Comparison of ENCODE assay signal across 14 cellular contexts in genomic region chr2:237742614-237743013, GRCh38. TPM values are rescaled to one million over a fixed set of nuclear protein-coding genes. Genes with fewer than 3 reads are reported as not detected.
DNase-seq lines count a peak whose midpoint lies in the region; ATAC-seq and TF ChIP-seq lines count a peak whose summit lies in the region.
"Had no signal": no experiment of that assay in that cellular context is flagged by ENCODE, and none has a peak within 500 bp of the region (broad histone marks: within the 10 kb centered on the region; RNA-seq: fewer than 3 reads in every experiment).

No MANE protein-coding gene starts in this region.

- TF ChIP-seq EP300 in ovary (IDR thresholded peaks at IDR 0.05) = no peak

- no peaks in the 10 kb centered on the region for H3K27me3 ChIP-seq in ovary
- H3K27me3 ChIP-seq: BLaER1 treated with 17β-estradiol and CSF1 and Interleukin-3, amounts not matched to agents 10 nM and 100 nM had no signal

- TF ChIP-seq POLR2A in ovary (IDR thresholded peaks at IDR 0.05) = no peak

- peak overlapping the region; percentile 82 for H3K27ac Mint-ChIP-seq in stimulated activated naive CD8-positive, alpha-beta T cell treated with anti-CD3 and anti-CD28 coated beads, Interleukin-15, Interleukin-2, amounts not matched to agents 100 ng/mL and 50 ng/mL, for 24 hours
- H3K27ac Mint-ChIP-seq in stimulated activated naive CD8-positive, alpha-beta T cell treated with anti-CD3 and anti-CD28 coated beads, Interleukin-15, amount 100 ng/mL, for 72 hours = peak overlapping the region in 1 of 2 donors; percentile 93
- peak overlapping the region; percentile 84 for H3K27ac Mint-ChIP-seq in activated naive CD8-positive, alpha-beta T cell
- H3K27ac Mint-ChIP-seq in naive thymus-derived CD8-positive, alpha-beta T cell = peak overlapping the region; percentile 81 to 94 (median 91)

- H3K27ac ChIP-seq in ovary = no peak overlapping the region

- peaks cover 48% of the 10 kb centered on the region for H3K4me1 Mint-ChIP-seq in stimulated activated naive CD8-positive, alpha-beta T cell treated with anti-CD3 and anti-CD28 coated beads, Interleukin-15, Interleukin-2, amounts not matched to agents 100 ng/mL and 50 ng/mL, for 24 hours (ENCODE audit: low read depth)
- peaks cover 60% of the 10 kb centered on the region for H3K4me1 Mint-ChIP-seq in stimulated activated naive CD8-positive, alpha-beta T cell treated with anti-CD3 and anti-CD28 coated beads, Interleukin-15, amount 100 ng/mL, for 72 hours
- H3K4me1 Mint-ChIP-seq in activated naive CD8-positive, alpha-beta T cell (ENCODE audit: low read depth) = peaks cover 55% of the 10 kb centered on the region
- peaks cover 28 to 66% (median 56%) of the 10 kb centered on the region in 4 donors for H3K4me1 Mint-ChIP-seq in naive thymus-derived CD8-positive, alpha-beta T cell

- peaks cover 49% of the 10 kb centered on the region for H3K36me3 Mint-ChIP-seq in stimulated activated naive CD8-positive, alpha-beta T cell treated with anti-CD3 and anti-CD28 coated beads, Interleukin-15, Interleukin-2, amounts not matched to agents 100 ng/mL and 50 ng/mL, for 24 hours (ENCODE audit: low read depth)
- no peaks in the 10 kb centered on the region for H3K36me3 Mint-ChIP-seq in activated naive CD8-positive, alpha-beta T cell
- peaks cover 0 to 39% (median 2%) of the 10 kb centered on the region in 3 donors for H3K36me3 Mint-ChIP-seq in naive thymus-derived CD8-positive, alpha-beta T cell

- TF ChIP-seq CTCF in ovary (IDR thresholded peaks at IDR 0.05) = no peak

- no peaks in the 10 kb centered on the region for H3K9me3 Mint-ChIP-seq in stimulated activated naive CD8-positive, alpha-beta T cell treated with anti-CD3 and anti-CD28 coated beads, Interleukin-15, Interleukin-2, amounts not matched to agents 100 ng/mL and 50 ng/mL, for 24 hours
- no peaks in the 10 kb centered on the region for H3K9me3 Mint-ChIP-seq in stimulated activated naive CD8-positive, alpha-beta T cell treated with anti-CD3 and anti-CD28 coated beads, Interleukin-15, amount 100 ng/mL, for 72 hours
- no peaks in the 10 kb centered on the region for H3K9me3 Mint-ChIP-seq in activated naive CD8-positive, alpha-beta T cell (ENCODE audit: low read depth)
- H3K9me3 Mint-ChIP-seq in naive thymus-derived CD8-positive, alpha-beta T cell = no peaks in the 10 kb centered on the region

- no peak overlapping the region for H3K4me3 Mint-ChIP-seq in stimulated activated naive CD8-positive, alpha-beta T cell treated with anti-CD3 and anti-CD28 coated beads, Interleukin-15, Interleukin-2, amounts not matched to agents 100 ng/mL and 50 ng/mL, for 24 hours
- no peak overlapping the region for H3K4me3 Mint-ChIP-seq in stimulated activated naive CD8-positive, alpha-beta T cell treated with anti-CD3 and anti-CD28 coated beads, Interleukin-15, amount 100 ng/mL, for 72 hours
- H3K4me3 Mint-ChIP-seq in activated naive CD8-positive, alpha-beta T cell = no peak overlapping the region
- H3K4me3 Mint-ChIP-seq in naive thymus-derived CD8-positive, alpha-beta T cell = no peak overlapping the region

- no peaks in the 10 kb centered on the region for H3K36me3 ChIP-seq in ovary

- no peak overlapping the region for H3K4me3 ChIP-seq in ovary
- H3K4me3 ChIP-seq: BLaER1 treated with 17β-estradiol and CSF1 and Interleukin-3, amounts not matched to agents 10 nM and 100 nM had no signal

- peaks cover 5% of the 10 kb centered on the region for H3K4me1 ChIP-seq in ovary (ENCODE audit: insufficient read depth)

- H3K9me3 ChIP-seq in ovary = no peaks in the 10 kb centered on the region

- no peak for ATAC-seq in stimulated activated naive CD8-positive, alpha-beta T cell treated with anti-CD3 and anti-CD28 coated beads, Interleukin-15, amount 100 ng/mL, for 72 hours
- no peak for ATAC-seq in naive thymus-derived CD8-positive, alpha-beta T cell
- ATAC-seq in HG02610 (IDR thresholded peaks at IDR 0.05; ENCODE audit: unreplicated experiment) (no peak), GM18858 (IDR thresholded peaks at IDR 0.05; ENCODE audit: unreplicated experiment) (no peak)

- no peaks in the 10 kb centered on the region for H3K27me3 Mint-ChIP-seq in stimulated activated naive CD8-positive, alpha-beta T cell treated with anti-CD3 and anti-CD28 coated beads, Interleukin-15, Interleukin-2, amounts not matched to agents 100 ng/mL and 50 ng/mL, for 24 hours
- no peaks in the 10 kb centered on the region for H3K27me3 Mint-ChIP-seq in stimulated activated naive CD8-positive, alpha-beta T cell treated with anti-CD3 and anti-CD28 coated beads, Interleukin-15, amount 100 ng/mL, for 72 hours
- no peaks in the 10 kb centered on the region for H3K27me3 Mint-ChIP-seq in activated naive CD8-positive, alpha-beta T cell
- no peaks in the 10 kb centered on the region for H3K27me3 Mint-ChIP-seq in naive thymus-derived CD8-positive, alpha-beta T cell

- POLR2A ChIA-PET in naive thymus-derived CD8-positive, alpha-beta T cell (lab: Charles Lee) = interaction anchor here (0.7 to 4.7 kb wide), 3 partner anchors 26 to 69 kb away, joined by 3 to 24 read pairs (median 4); no protein-coding TSS in a partner anchor

- DNase-seq in stimulated activated naive CD8-positive, alpha-beta T cell treated with anti-CD3 and anti-CD28 coated beads, Interleukin-15, amount 100 ng/mL, for 72 hours = no peak
- no peak for DNase-seq in naive thymus-derived CD8-positive, alpha-beta T cell
- DNase-seq in ovary = no peak
- DNase-seq in activated CD4-positive, CD25-positive, alpha-beta regulatory T cell (lab: John Stamatoyannopoulos, UW) = no peak
- DNase-seq: activated CD4-positive, alpha-beta T cell treated with anti-CD3 and anti-CD28 coated beads, Interleukin-2, amount 50 U/mL, for 4 hours; amniotic stem cell; dermis blood vessel endothelial cell; MM.1S; NCI-H2171 had no signal

- intact Hi-C loops in ovary (cut with DNase I) = loop anchor here in 3 of 4 donors (5.0 to 10.0 kb wide), 5 partner anchors 68 to 588 kb away; no protein-coding TSS in a partner anchor

- WGBS in ovary, 3 donors = 81 to 97% (median 91%) methylated on average over 3 of the region's 3 CpGs

RNA-seq across cellular contexts. Expression of gene RBM44, which starts 56.0 kb away (rescaled TPM):
- total RNA-seq in naive thymus-derived CD8-positive, alpha-beta T cell = 1 to 10 TPM in 1 of 2 experiments, under 1 TPM in 1; 0.91 to 1.0 TPM
- polyA plus RNA-seq in naive thymus-derived CD8-positive, alpha-beta T cell = under 1 TPM in 1 of 3 donors, not detected in 2; 0.80 TPM
- under 1 TPM; 0.18 to 0.83 (median 0.35) TPM for total RNA-seq in ovary
- polyA plus RNA-seq in ovary = under 1 TPM; 0.13 to 0.17 TPM
